17 cellular contexts compared by ENCODE assay signal in the genomic region with DNA sequence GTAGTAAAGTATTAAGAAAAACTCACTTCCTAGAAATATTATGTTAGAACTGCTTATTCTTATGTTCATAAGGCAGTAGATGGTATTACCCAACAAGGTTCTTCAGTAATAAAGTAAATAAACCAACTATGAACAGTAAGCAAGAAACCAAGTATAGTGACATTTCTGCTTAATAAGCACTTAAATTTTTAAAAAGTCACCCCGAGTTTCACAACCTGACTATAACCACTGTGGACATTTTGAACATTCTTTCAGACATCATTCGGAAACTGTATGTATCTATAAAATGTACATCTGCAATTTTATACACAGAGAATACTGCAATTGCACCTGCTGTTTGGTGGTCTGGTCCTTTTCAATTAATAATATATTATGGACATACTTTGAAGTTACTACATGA.
DNase-seq lines count a peak whose midpoint lies in the region; ATAC-seq and TF ChIP-seq lines count a peak whose summit lies in the region.
"Had no signal": no experiment of that assay in that cellular context is flagged by ENCODE, and none has a peak within 500 bp of the region (broad histone marks: within the 10 kb centered on the region; RNA-seq: fewer than 3 reads in every experiment).

No MANE protein-coding gene starts in this region.

- H3K36me3 ChIP-seq in OCI-LY1 (ENCODE audit: insufficient read depth, low read length), result no peaks in the 10 kb centered on the region
- H3K36me3 ChIP-seq: heart right ventricle had no signal

- no peak overlapping the region for H2AFZ ChIP-seq in OCI-LY1 (ENCODE audit: low read length)

- TF ChIP-seq CTCF in OCI-LY1 (IDR thresholded peaks at IDR 0.05; ENCODE audit: low read length), result no peak

- H3K4me1 Mint-ChIP-seq in T-helper 2 cell treated with Interferon-gamma antibody and Interleukin-4, amounts not matched to agents 5 μg/mL and 100 μg/mL, for 36 hours (ENCODE audit: low read depth), result no peaks in the 10 kb centered on the region
- H3K4me1 Mint-ChIP-seq: neural crest cell had no signal

- H3F3A ChIP-seq in OCI-LY1 (ENCODE audit: insufficient read depth, low read length), result 0 out of 2 replicates have a peak, but pooled peaks cover 4% of the 10 kb centered on the region

- no peak overlapping the region for H3K9ac ChIP-seq in OCI-LY1 (ENCODE audit: low read length)

- H3K27me3 Mint-ChIP-seq in T-helper 2 cell treated with Interferon-gamma antibody and Interleukin-4, amounts not matched to agents 5 μg/mL and 100 μg/mL, for 36 hours (ENCODE audit: low read depth), result no peaks in the 10 kb centered on the region

- ATAC-seq in GM18858 (IDR thresholded peaks at IDR 0.05; ENCODE audit: unreplicated experiment), result peak; percentile 15
- ATAC-seq in GM21576 (IDR thresholded peaks at IDR 0.05; ENCODE audit: unreplicated experiment), result peak; percentile 17
- peak; percentile 32 for ATAC-seq in HG03135 (IDR thresholded peaks at IDR 0.05; ENCODE audit: unreplicated experiment)
- no peak for ATAC-seq in GM19467 (IDR thresholded peaks at IDR 0.05; ENCODE audit: unreplicated experiment)
- no peak for ATAC-seq in GM18870 (IDR thresholded peaks at IDR 0.05; ENCODE audit: unreplicated experiment)
- ATAC-seq: activated T-cell treated with anti-CD3 and anti-CD28 coated beads, Interleukin-2, amount 50 U/mL, for 72 hours; heart right ventricle had no signal

- no peak overlapping the region for H3K4me3 Mint-ChIP-seq in T-helper 2 cell treated with Interferon-gamma antibody and Interleukin-4, amounts not matched to agents 5 μg/mL and 100 μg/mL, for 36 hours
- H3K4me3 Mint-ChIP-seq: activated T-cell treated with anti-CD3 and anti-CD28 coated beads, Interleukin-2, amount 50 U/mL, for 72 hours; neural crest cell had no signal

- DNase-seq in T-helper 2 cell treated with Interferon-gamma antibody and Interleukin-4, amounts not matched to agents 5 μg/mL and 100 μg/mL, for 36 hours (ENCODE audit: low spot score), result no peak
- DNase-seq in SIG-M5 treated with dmso at 0.1 percent for 504 hours (lab: John Stamatoyannopoulos, UW; ENCODE audit: unreplicated experiment), result no peak
- DNase-seq: activated CD4-positive, alpha-beta T cell treated with anti-CD3 and anti-CD28 coated beads, Interleukin-2, amount 50 U/mL, for 4 hours; activated T-cell treated with anti-CD3 and anti-CD28 coated beads, Interleukin-2, amount 50 U/mL, for 72 hours; effector CD4-positive, alpha-beta T cell; heart right ventricle; kidney; mesendoderm; NCI-H1436 treated with DMSO at 0.1 percent for 48 hours; NCI-H446 had no signal

- H3K27ac ChIP-seq in OCI-LY1 (ENCODE audit: low read depth, low read length, poor library complexity, severe bottlenecking), result peak overlapping the region; percentile 66
- H3K27ac ChIP-seq: heart right ventricle had no signal

- H4K20me1 ChIP-seq in OCI-LY1 (ENCODE audit: insufficient read depth, low read length), result no peaks in the 10 kb centered on the region

- no peaks in the 10 kb centered on the region for H3K9me2 ChIP-seq in OCI-LY1 (ENCODE audit: low read depth, low read length)

- peaks cover 7% of the 10 kb centered on the region for H3K9me3 Mint-ChIP-seq in T-helper 2 cell treated with Interferon-gamma antibody and Interleukin-4, amounts not matched to agents 5 μg/mL and 100 μg/mL, for 36 hours

- no peaks in the 10 kb centered on the region for H3K79me2 ChIP-seq in OCI-LY1 (ENCODE audit: insufficient read depth, low read length)

- H3K27ac Mint-ChIP-seq in T-helper 2 cell treated with Interferon-gamma antibody and Interleukin-4, amounts not matched to agents 5 μg/mL and 100 μg/mL, for 36 hours, result no peak overlapping the region
- H3K27ac Mint-ChIP-seq: activated T-cell treated with anti-CD3 and anti-CD28 coated beads, Interleukin-2, amount 50 U/mL, for 72 hours had no signal

- H3K4me2 ChIP-seq in OCI-LY1 (ENCODE audit: low read length), result peak overlapping the region; percentile 41

- H3K4me3 ChIP-seq in OCI-LY1 (ENCODE audit: low read depth, low read length, poor library complexity, severe bottlenecking), result no peak overlapping the region
- H3K4me3 ChIP-seq: heart right ventricle had no signal

- H3K36me3 Mint-ChIP-seq in T-helper 2 cell treated with Interferon-gamma antibody and Interleukin-4, amounts not matched to agents 5 μg/mL and 100 μg/mL, for 36 hours (ENCODE audit: low read depth), result no peaks in the 10 kb centered on the region

- no peaks in the 10 kb centered on the region for H3K9me3 ChIP-seq in OCI-LY1 (ENCODE audit: low read length)

- H3K27me3 ChIP-seq in OCI-LY1 (ENCODE audit: insufficient read depth, low read length), result no peaks in the 10 kb centered on the region
- H3K27me3 ChIP-seq: heart right ventricle had no signal

- peaks cover 36% of the 10 kb centered on the region for H3K4me1 ChIP-seq in OCI-LY1 (ENCODE audit: insufficient read depth, low read length, severe bottlenecking)

Comparison
In these comparisons a context has a peak if more than half of its experiments do, and no peak if none do; other contexts are left out.
1. ATAC-seq: peak in GM18858 (single experiment), GM21576 (single experiment) and HG03135 (single experiment); none in GM19467 (single experiment) and GM18870 (single experiment).